Comparison of ENCODE assay signal across 10 cellular contexts in the genomic region with DNA sequence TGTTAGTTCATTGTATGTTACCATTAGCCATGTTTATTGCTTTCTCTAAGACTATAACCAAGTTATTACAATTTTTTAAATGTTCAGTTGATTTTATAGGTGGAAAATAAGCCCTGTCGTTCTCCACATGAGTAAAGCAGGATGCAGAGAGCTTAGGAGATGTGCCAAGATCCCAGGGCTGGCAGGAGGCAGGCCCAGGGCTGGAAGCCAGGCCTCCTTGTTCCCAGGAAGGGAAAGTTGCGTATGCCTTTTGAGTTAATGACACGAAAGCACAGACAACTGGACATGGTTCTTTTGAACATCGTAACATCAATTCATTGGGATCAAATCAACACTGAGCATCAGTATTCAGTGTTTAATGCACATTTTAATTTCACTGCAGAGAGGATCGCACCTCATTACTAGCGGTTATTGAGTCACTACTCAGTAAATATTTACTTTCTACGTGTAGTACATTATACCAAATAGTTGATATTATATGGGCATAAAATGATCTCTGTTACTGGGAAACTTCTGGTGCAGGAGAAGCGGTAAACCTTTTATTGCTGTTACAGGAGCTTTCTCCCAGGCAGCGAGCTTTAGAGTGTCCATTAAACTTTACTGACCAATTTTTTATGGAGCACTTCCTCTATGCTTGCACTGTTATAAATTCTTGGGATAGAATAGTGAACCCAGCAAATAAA.
DNase-seq lines count a peak whose midpoint lies in the region; ATAC-seq lines count a peak whose summit lies in the region.
"Had no signal": no experiment of that assay in that cellular context is flagged by ENCODE, and none has a peak within 500 bp of the region (broad histone marks: within the 10 kb centered on the region; RNA-seq: fewer than 3 reads in every experiment).

No MANE protein-coding gene starts in this region.

- ATAC-seq in activated T-cell treated with anti-CD3 and anti-CD28 coated beads, Interleukin-2, amount 50 U/mL, for 72 hours (replicated peaks in 1 of 2) = no peak

- H3K9me3 Mint-ChIP-seq in activated T-cell treated with anti-CD3 and anti-CD28 coated beads, Interleukin-2, amount 50 U/mL, for 72 hours = peaks cover 0 to 5% of the 10 kb centered on the region in 2 donors
- peaks cover 27% of the 10 kb centered on the region for H3K9me3 Mint-ChIP-seq in activated T-helper 2 cell treated with anti-CD3 and anti-CD28 coated beads, Interferon-gamma antibody, Interleukin-2, Interleukin-4, amounts not matched to agents 10 μg/mL and 5 μg/mL and 100 μg/mL, durations not matched to agents 14 hours and 24 hours and 36 hours

- no peak overlapping the region for H3K4me3 Mint-ChIP-seq in activated T-cell treated with anti-CD3 and anti-CD28 coated beads, Interleukin-2, amount 50 U/mL, for 72 hours
- H3K4me3 Mint-ChIP-seq in activated T-helper 2 cell treated with anti-CD3 and anti-CD28 coated beads, Interferon-gamma antibody, Interleukin-2, Interleukin-4, amounts not matched to agents 10 μg/mL and 5 μg/mL and 100 μg/mL, durations not matched to agents 14 hours and 24 hours and 36 hours (ENCODE audit: low read depth) = no peak overlapping the region
- H3K4me3 Mint-ChIP-seq: activated CD4-positive, alpha-beta memory T cell treated with anti-CD3 and anti-CD28 coated beads, Interleukin-2, amount 10 ng/mL, durations not matched to agents 7 days and 5 days had no signal

- H3K27ac Mint-ChIP-seq in activated T-cell treated with anti-CD3 and anti-CD28 coated beads, Interleukin-2, amount 50 U/mL, for 72 hours = no peak overlapping the region
- no peak overlapping the region for H3K27ac Mint-ChIP-seq in activated T-helper 2 cell treated with anti-CD3 and anti-CD28 coated beads, Interferon-gamma antibody, Interleukin-2, Interleukin-4, amounts not matched to agents 10 μg/mL and 5 μg/mL and 100 μg/mL, durations not matched to agents 14 hours and 24 hours and 36 hours
- H3K27ac Mint-ChIP-seq: activated CD4-positive, alpha-beta memory T cell treated with anti-CD3 and anti-CD28 coated beads, Interleukin-2, amount 10 ng/mL, durations not matched to agents 7 days and 5 days had no signal

- intact Hi-C loops in activated T-helper 2 cell treated with anti-CD3 and anti-CD28 coated beads, Interferon-gamma antibody, Interleukin-2, Interleukin-4, amounts not matched to agents 10 μg/mL and 5 μg/mL and 100 μg/mL, durations not matched to agents 14 hours and 24 hours and 36 hours (cut with micrococcal nuclease) = no loop called here

- H3K4me1 Mint-ChIP-seq in activated T-cell treated with anti-CD3 and anti-CD28 coated beads, Interleukin-2, amount 50 U/mL, for 72 hours (ENCODE audit: low read depth) = no peaks in the 10 kb centered on the region
- H3K4me1 Mint-ChIP-seq in activated T-helper 2 cell treated with anti-CD3 and anti-CD28 coated beads, Interferon-gamma antibody, Interleukin-2, Interleukin-4, amounts not matched to agents 10 μg/mL and 5 μg/mL and 100 μg/mL, durations not matched to agents 14 hours and 24 hours and 36 hours (ENCODE audit: low read depth) = peaks cover 1% of the 10 kb centered on the region
- H3K4me1 Mint-ChIP-seq: activated CD4-positive, alpha-beta memory T cell treated with anti-CD3 and anti-CD28 coated beads, Interleukin-2, amount 10 ng/mL, durations not matched to agents 7 days and 5 days had no signal

- H3K27me3 Mint-ChIP-seq in activated T-cell treated with anti-CD3 and anti-CD28 coated beads, Interleukin-2, amount 50 U/mL, for 72 hours (ENCODE audit: low read depth) = no peaks in the 10 kb centered on the region
- H3K27me3 Mint-ChIP-seq in activated T-helper 2 cell treated with anti-CD3 and anti-CD28 coated beads, Interferon-gamma antibody, Interleukin-2, Interleukin-4, amounts not matched to agents 10 μg/mL and 5 μg/mL and 100 μg/mL, durations not matched to agents 14 hours and 24 hours and 36 hours (ENCODE audit: low read depth) = no peaks in the 10 kb centered on the region
- H3K27me3 Mint-ChIP-seq: activated CD4-positive, alpha-beta memory T cell treated with anti-CD3 and anti-CD28 coated beads, Interleukin-2, amount 10 ng/mL, durations not matched to agents 7 days and 5 days had no signal

- peaks cover 7 to 41% of the 10 kb centered on the region in 2 donors for H3K36me3 Mint-ChIP-seq in activated T-cell treated with anti-CD3 and anti-CD28 coated beads, Interleukin-2, amount 50 U/mL, for 72 hours (ENCODE audit: insufficient read depth in 2 of 2)
- peaks cover 73% of the 10 kb centered on the region for H3K36me3 Mint-ChIP-seq in activated T-helper 2 cell treated with anti-CD3 and anti-CD28 coated beads, Interferon-gamma antibody, Interleukin-2, Interleukin-4, amounts not matched to agents 10 μg/mL and 5 μg/mL and 100 μg/mL, durations not matched to agents 14 hours and 24 hours and 36 hours (ENCODE audit: low read depth)

- peak; percentile 11 for DNase-seq in AG08395 (ENCODE audit: low spot score)
- peak; percentile 85 to 91 for DNase-seq in NCI-H446 (lab: John Stamatoyannopoulos, UW)
- DNase-seq in dermis microvascular lymphatic vessel endothelial cell (ENCODE audit: low read depth in 2 of 2) = peak; percentile 32 to 57
- DNase-seq in midbrain (lab: John Stamatoyannopoulos, UW) = peak; percentile 68
- DNase-seq in glomerular visceral epithelial cell (ENCODE audit: extremely low spot score) = no peak
- DNase-seq in dedifferentiated amniotic fluid mesenchymal stem cell (ENCODE audit: extremely low spot score) = no peak
- DNase-seq in activated T-cell treated with anti-CD3 and anti-CD28 coated beads, Interleukin-2, amount 50 U/mL, for 72 hours = no peak
- DNase-seq in activated T-helper 2 cell treated with anti-CD3 and anti-CD28 coated beads, Interferon-gamma antibody, Interleukin-2, Interleukin-4, amounts not matched to agents 10 μg/mL and 5 μg/mL and 100 μg/mL, durations not matched to agents 14 hours and 24 hours and 36 hours (ENCODE audit: low spot score) = no peak
- DNase-seq: activated CD4-positive, alpha-beta memory T cell treated with anti-CD3 and anti-CD28 coated beads, Interleukin-2, amount 10 ng/mL, durations not matched to agents 7 days and 5 days; Kasumi-1 had no signal

Comparison
In these comparisons a context has a peak if more than half of its experiments do, and no peak if none do; other contexts are left out.
1. DNase-seq: peak in AG08395 (single experiment), NCI-H446 (2 of 2), dermis microvascular lymphatic vessel endothelial cell (2 of 2) and midbrain (single experiment); none in glomerular visceral epithelial cell (single experiment), dedifferentiated amniotic fluid mesenchymal stem cell (single experiment), activated T-cell treated with anti-CD3 and anti-CD28 coated beads, Interleukin-2, amount 50 U/mL, for 72 hours (0 of 2) and activated T-helper 2 cell treated with anti-CD3 and anti-CD28 coated beads, Interferon-gamma antibody, Interleukin-2, Interleukin-4, amounts not matched to agents 10 μg/mL and 5 μg/mL and 100 μg/mL, durations not matched to agents 14 hours and 24 hours and 36 hours (single experiment).